ENCODE assay signal across 34 cellular contexts in genomic region chr10:75763652-75764051, GRCh38.
"Had no signal": no experiment of that assay in that cellular context is flagged by ENCODE, and none has a peak within 500 bp of the region (broad histone marks: within the 10 kb centered on the region; RNA-seq: fewer than 3 reads in every experiment).

No MANE protein-coding gene starts in this region.

- H3K36me3 ChIP-seq: adrenal gland, breast epithelium, cardiac muscle cell had no signal

- H3K9me3 ChIP-seq: adrenal gland, breast epithelium had no signal

- H3K36me3 Mint-ChIP-seq: activated CD4-positive, alpha-beta memory T cell treated with anti-CD3 and anti-CD28 coated beads for 36 hours; activated CD8-positive, alpha-beta memory T cell treated with anti-CD3 and anti-CD28 coated beads, Interleukin-2, amount 10 ng/mL, durations not matched to agents 7 days and 5 days; activated naive CD4-positive, alpha-beta T cell treated with anti-CD3 and anti-CD28 coated beads, Interleukin-2, amount 50 U/mL, for 24 hours; activated naive CD8-positive, alpha-beta T cell treated with anti-CD3 and anti-CD28 coated beads for 36 hours; brain had no signal

- H3K4me3 ChIP-seq: adrenal gland, breast epithelium, cardiac muscle cell, coronary artery, dorsolateral prefrontal cortex had no signal

- H3K4me1 ChIP-seq: breast epithelium had no signal

- H3K27me3 Mint-ChIP-seq: activated CD4-positive, alpha-beta memory T cell treated with anti-CD3 and anti-CD28 coated beads for 36 hours; activated CD4-positive, alpha-beta T cell treated with anti-CD3 and anti-CD28 coated beads, Interleukin-2, amount 10 ng/mL, durations not matched to agents 24 days and 14 days; activated CD8-positive, alpha-beta memory T cell treated with anti-CD3 and anti-CD28 coated beads, Interleukin-2, amount 10 ng/mL, durations not matched to agents 7 days and 5 days; activated naive CD8-positive, alpha-beta T cell treated with anti-CD3 and anti-CD28 coated beads for 36 hours; brain; dendritic cell treated with granulocyte-macrophage colony-stimulating factor and Interleukin-4, amounts not matched to agents 40 ng/mL and 50 ng/mL, for 4 days had no signal

- H3K27me3 ChIP-seq: adrenal gland, breast epithelium, cardiac muscle cell had no signal

- H3K4me3 Mint-ChIP-seq: activated CD4-positive, alpha-beta memory T cell treated with anti-CD3 and anti-CD28 coated beads for 36 hours; activated CD4-positive, alpha-beta T cell treated with anti-CD3 and anti-CD28 coated beads for 36 hours; activated CD4-positive, alpha-beta T cell treated with anti-CD3 and anti-CD28 coated beads, Interleukin-2, amount 10 ng/mL, durations not matched to agents 24 days and 14 days; activated CD8-positive, alpha-beta memory T cell treated with anti-CD3 and anti-CD28 coated beads, Interleukin-2, amount 10 ng/mL, durations not matched to agents 7 days and 5 days; activated CD8-positive, alpha-beta T cell treated with anti-CD3 and anti-CD28 coated beads, Interleukin-2, amount 10 ng/mL, durations not matched to agents 7 days and 5 days; activated naive CD4-positive, alpha-beta T cell treated with anti-CD3 and anti-CD28 coated beads for 36 hours; activated naive CD4-positive, alpha-beta T cell treated with anti-CD3 and anti-CD28 coated beads, Interleukin-2, amount 50 U/mL, for 24 hours; activated naive CD8-positive, alpha-beta T cell treated with anti-CD3 and anti-CD28 coated beads for 36 hours; activated naive CD8-positive, alpha-beta T cell treated with anti-CD3 and anti-CD28 coated beads, Interleukin-2, amount 50 U/mL, for 24 hours; brain; dendritic cell treated with granulocyte-macrophage colony-stimulating factor and Interleukin-4, amounts not matched to agents 40 ng/mL and 50 ng/mL, for 4 days; endodermal cell had no signal

- DNase-seq: activated CD4-positive, alpha-beta T cell treated with anti-CD3 and anti-CD28 coated beads for 36 hours; activated CD4-positive, alpha-beta T cell treated with anti-CD3 and anti-CD28 coated beads, Interleukin-2, amount 10 ng/mL, durations not matched to agents 24 days and 14 days; activated CD4-positive, CD25-positive, alpha-beta regulatory T cell; activated CD4-positive, CD25-positive, alpha-beta regulatory T cell treated with anti-CD3 and anti-CD28 coated beads, Interleukin-2, amount 50 U/mL, for 72 hours; activated CD8-positive, alpha-beta memory T cell treated with anti-CD3 and anti-CD28 coated beads, Interleukin-2, amount 10 ng/mL, durations not matched to agents 7 days and 5 days; activated CD8-positive, alpha-beta memory T cell treated with anti-CD3 and anti-CD28 coated beads, Interleukin-2, amount 50 U/mL, for 4 hours; activated CD8-positive, alpha-beta T cell treated with anti-CD3 and anti-CD28 coated beads, Interleukin-2, amount 10 ng/mL, durations not matched to agents 7 days and 5 days; activated effector memory CD4-positive, alpha-beta T cell treated with anti-CD3 and anti-CD28 coated beads, Interleukin-2, amount 50 U/mL, for 16 hours; activated naive CD4-positive, alpha-beta T cell treated with anti-CD3 and anti-CD28 coated beads for 36 hours; activated naive CD8-positive, alpha-beta T cell treated with anti-CD3 and anti-CD28 coated beads for 36 hours; activated naive CD8-positive, alpha-beta T cell treated with anti-CD3 and anti-CD28 coated beads, Interleukin-2, amount 50 U/mL, for 24 hours; activated T-cell treated with anti-CD3 and anti-CD28 coated beads, Interleukin-2, amount 50 U/mL, for 1 hour; adrenal gland; amygdala; aorta; central memory CD4-positive, alpha-beta T cell; cerebellar nuclear complex; dorsolateral prefrontal cortex; effector memory CD4-positive, alpha-beta T cell; endodermal cell; foreskin fibroblast; head of caudate nucleus; T-helper 1 cell; T-helper 2 cell had no signal

- H3K4me1 Mint-ChIP-seq: activated CD4-positive, alpha-beta T cell treated with anti-CD3 and anti-CD28 coated beads, Interleukin-2, amount 10 ng/mL, durations not matched to agents 24 days and 14 days; activated CD8-positive, alpha-beta memory T cell treated with anti-CD3 and anti-CD28 coated beads, Interleukin-2, amount 10 ng/mL, durations not matched to agents 7 days and 5 days; activated naive CD4-positive, alpha-beta T cell treated with anti-CD3 and anti-CD28 coated beads, Interleukin-2, amount 50 U/mL, for 24 hours; activated naive CD8-positive, alpha-beta T cell treated with anti-CD3 and anti-CD28 coated beads for 36 hours; endodermal cell had no signal

- H3K27ac ChIP-seq: adrenal gland, breast epithelium, cardiac muscle cell, coronary artery, dorsolateral prefrontal cortex had no signal

- FAIRE-seq: frontal cortex had no signal

- ATAC-seq: activated CD8-positive, alpha-beta memory T cell treated with anti-CD3 and anti-CD28 coated beads, Interleukin-2, amount 10 ng/mL, durations not matched to agents 7 days and 5 days; activated CD8-positive, alpha-beta T cell treated with anti-CD3 and anti-CD28 coated beads, Interleukin-2, amount 10 ng/mL, durations not matched to agents 7 days and 5 days; esophagus mucosa had no signal

- H3K27ac Mint-ChIP-seq: activated CD4-positive, alpha-beta memory T cell treated with anti-CD3 and anti-CD28 coated beads for 36 hours; activated CD4-positive, alpha-beta T cell treated with anti-CD3 and anti-CD28 coated beads for 36 hours; activated CD4-positive, alpha-beta T cell treated with anti-CD3 and anti-CD28 coated beads, Interleukin-2, amount 10 ng/mL, durations not matched to agents 24 days and 14 days; activated CD8-positive, alpha-beta memory T cell treated with anti-CD3 and anti-CD28 coated beads, Interleukin-2, amount 10 ng/mL, durations not matched to agents 7 days and 5 days; activated CD8-positive, alpha-beta T cell treated with anti-CD3 and anti-CD28 coated beads, Interleukin-2, amount 10 ng/mL, durations not matched to agents 7 days and 5 days; activated naive CD4-positive, alpha-beta T cell treated with anti-CD3 and anti-CD28 coated beads for 36 hours; activated naive CD4-positive, alpha-beta T cell treated with anti-CD3 and anti-CD28 coated beads, Interleukin-2, amount 50 U/mL, for 24 hours; activated naive CD8-positive, alpha-beta T cell treated with anti-CD3 and anti-CD28 coated beads for 36 hours; dendritic cell treated with granulocyte-macrophage colony-stimulating factor and Interleukin-4, amounts not matched to agents 40 ng/mL and 50 ng/mL, for 4 days; endodermal cell had no signal

- H3K9me3 Mint-ChIP-seq: activated CD4-positive, alpha-beta memory T cell treated with anti-CD3 and anti-CD28 coated beads for 36 hours; activated CD4-positive, alpha-beta T cell treated with anti-CD3 and anti-CD28 coated beads, Interleukin-2, amount 10 ng/mL, durations not matched to agents 24 days and 14 days; activated naive CD4-positive, alpha-beta T cell treated with anti-CD3 and anti-CD28 coated beads for 36 hours; activated naive CD4-positive, alpha-beta T cell treated with anti-CD3 and anti-CD28 coated beads, Interleukin-2, amount 50 U/mL, for 24 hours; activated naive CD8-positive, alpha-beta T cell treated with anti-CD3 and anti-CD28 coated beads for 36 hours; activated T-helper 2 cell treated with anti-CD3 and anti-CD28 coated beads, Interferon-gamma antibody, Interleukin-2, Interleukin-4, amounts not matched to agents 10 μg/mL and 5 μg/mL and 100 μg/mL, durations not matched to agents 14 hours and 24 hours and 36 hours; dendritic cell treated with granulocyte-macrophage colony-stimulating factor and Interleukin-4, amounts not matched to agents 40 ng/mL and 50 ng/mL, for 4 days; endodermal cell had no signal
